ENCODE assay signal across 3 cellular contexts in the genomic region with DNA sequence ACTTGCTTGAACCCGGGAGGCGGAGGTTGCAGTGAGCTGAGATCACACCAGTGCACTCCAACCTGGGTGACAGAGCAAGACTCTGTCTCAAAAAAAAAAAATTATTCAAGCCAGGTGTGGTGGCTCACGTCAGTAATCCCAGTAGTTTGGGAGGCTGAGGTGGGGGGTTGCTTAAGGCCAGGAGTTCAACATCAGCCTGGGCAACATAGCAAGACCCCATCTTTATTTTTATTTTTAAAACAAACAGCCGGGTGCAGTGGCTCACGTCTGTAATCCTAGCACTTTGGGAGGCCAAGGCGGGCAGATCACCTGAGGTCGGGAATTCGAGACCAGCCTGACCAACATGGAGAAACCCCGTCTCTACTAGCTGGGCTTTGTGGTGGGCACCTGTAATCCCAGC. TPM values are rescaled to one million over a fixed set of nuclear protein-coding genes. Genes with fewer than 3 reads are reported as not detected.
"Had no signal": no experiment of that assay in that cellular context is flagged by ENCODE, and none has a peak within 500 bp of the region (broad histone marks: within the 10 kb centered on the region; RNA-seq: fewer than 3 reads in every experiment).

No MANE protein-coding gene starts in this region.

RNA-seq across cellular contexts. Expression of a gene that starts 12.0 kb away (rescaled TPM):
- total RNA-seq: GM23248, H4, HFFc6 had no signal
- polyA plus RNA-seq: GM23248 had no signal
